In the genomic region with DNA sequence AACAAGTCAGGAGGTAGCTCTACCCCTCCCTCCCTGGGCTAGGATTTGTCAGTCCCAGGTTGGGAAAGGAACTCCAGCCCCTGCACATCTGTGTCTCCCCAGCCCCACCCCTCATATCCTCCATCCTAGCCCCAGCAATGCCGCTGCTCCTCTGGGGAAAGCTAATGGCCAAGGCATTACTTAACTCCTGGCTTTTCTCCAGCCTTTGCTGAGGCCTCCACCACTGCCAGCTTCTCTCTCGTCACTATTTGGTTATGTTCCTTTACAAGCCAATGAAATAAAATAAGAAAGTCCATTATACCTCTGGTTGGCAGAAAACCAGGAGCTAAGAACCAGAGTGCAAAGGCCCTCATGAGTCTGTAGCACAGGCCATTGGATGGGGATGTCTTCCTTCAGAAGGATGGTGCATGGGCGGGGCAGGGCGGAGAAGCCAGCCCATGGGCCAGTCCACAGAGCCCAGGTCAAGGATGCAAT, we compare ENCODE assay signal across 11 cellular contexts.
DNase-seq lines count a peak whose midpoint lies in the region; ATAC-seq lines count a peak whose summit lies in the region.
"Had no signal": no experiment of that assay in that cellular context is flagged by ENCODE, and none has a peak within 500 bp of the region (broad histone marks: within the 10 kb centered on the region; RNA-seq: fewer than 3 reads in every experiment).

No MANE protein-coding gene starts in this region.

- H3K9ac ChIP-seq in trophoblast cell (ENCODE audit: low read length): no peak overlapping the region

- WGBS in trophoblast cell (ENCODE audit: extremely low coverage, insufficient coverage, insufficient read length): no CpG with 5 or more reads among the region's 4 CpGs

- H3K9me3 ChIP-seq in trophoblast cell (ENCODE audit: insufficient read depth, low read depth, low read length): no peaks in the 10 kb centered on the region

- H3K23ac ChIP-seq in trophoblast cell (ENCODE audit: low read length): no peak overlapping the region

- H2AK5ac ChIP-seq in trophoblast cell (ENCODE audit: low read length): no peak overlapping the region

- H4K12ac ChIP-seq in trophoblast cell (ENCODE audit: low read depth, low read length): no peak overlapping the region

- no peak overlapping the region for H3K4me3 ChIP-seq in trophoblast cell (ENCODE audit: low read depth, low read length)

- no peak overlapping the region for H3K27ac Mint-ChIP-seq in activated T-helper 1 cell treated with anti-CD3 and anti-CD28 coated beads, Interleukin-12 subunit alpha, Interleukin-12 subunit beta, Interleukin-2, Interleukin-4 antibody, amounts not matched to agents 30 ng/mL and 10 ng/mL and 1 ng/mL, durations not matched to agents 14 hours and 24 hours and 36 hours
- H3K27ac Mint-ChIP-seq: CD8-positive, alpha-beta T cell had no signal

- peaks cover 2 to 7% of the 10 kb centered on the region in 2 experiments for H3K4me1 ChIP-seq in trophoblast cell (ENCODE audit: control insufficient read depth in 1 of 2, insufficient read depth in 2 of 2, low read length in 2 of 2)

- H2BK5ac ChIP-seq in trophoblast cell (ENCODE audit: low read depth, low read length, poor library complexity): no peak overlapping the region

- no peaks in the 10 kb centered on the region for H3K36me3 Mint-ChIP-seq in activated T-helper 1 cell treated with anti-CD3 and anti-CD28 coated beads, Interleukin-12 subunit alpha, Interleukin-12 subunit beta, Interleukin-2, Interleukin-4 antibody, amounts not matched to agents 30 ng/mL and 10 ng/mL and 1 ng/mL, durations not matched to agents 14 hours and 24 hours and 36 hours (ENCODE audit: low read depth)

- peak; percentile 82 for DNase-seq in DMS79 treated with DMSO at 0.1 percent for 48 hours (lab: John Stamatoyannopoulos, UW)
- peak; percentile 91 for DNase-seq in NCI-H69 (lab: John Stamatoyannopoulos, UW)
- peak; percentile 59 for DNase-seq in fibroblast of peridontal ligament (ENCODE audit: extremely low read depth)
- no peak for DNase-seq in trophoblast cell
- no peak for DNase-seq in DMS153 (lab: John Stamatoyannopoulos, UW)
- no peak for DNase-seq in activated T-helper 1 cell treated with anti-CD3 and anti-CD28 coated beads, Interleukin-12 subunit alpha, Interleukin-12 subunit beta, Interleukin-2, Interleukin-4 antibody, amounts not matched to agents 30 ng/mL and 10 ng/mL and 1 ng/mL, durations not matched to agents 14 hours and 24 hours and 36 hours (ENCODE audit: low spot score)
- no peak for DNase-seq in activated CD4-positive, CD25-positive, alpha-beta regulatory T cell (lab: John Stamatoyannopoulos, UW)
- DNase-seq: CD8-positive, alpha-beta T cell; GOT3; NCI-H2227 treated with DMSO at 0.1 percent for 48 hours had no signal

- H2AFZ ChIP-seq in trophoblast cell (ENCODE audit: insufficient read depth, low read length, poor library complexity): no peak overlapping the region

- no peak overlapping the region for H3K4me3 Mint-ChIP-seq in activated T-helper 1 cell treated with anti-CD3 and anti-CD28 coated beads, Interleukin-12 subunit alpha, Interleukin-12 subunit beta, Interleukin-2, Interleukin-4 antibody, amounts not matched to agents 30 ng/mL and 10 ng/mL and 1 ng/mL, durations not matched to agents 14 hours and 24 hours and 36 hours
- H3K4me3 Mint-ChIP-seq: CD8-positive, alpha-beta T cell had no signal

- no peak overlapping the region for H3K4me2 ChIP-seq in trophoblast cell (ENCODE audit: low read length)

- H2BK12ac ChIP-seq in trophoblast cell (ENCODE audit: low read length): no peak overlapping the region

- peaks cover 0 to 5% of the 10 kb centered on the region in 2 experiments for H3K36me3 ChIP-seq in trophoblast cell (ENCODE audit: control insufficient read depth in 1 of 2, insufficient read depth in 2 of 2, low read length in 2 of 2)

- H3K27ac ChIP-seq in trophoblast cell (ENCODE audit: low read depth, low read length): no peak overlapping the region

- intact Hi-C loops in activated T-helper 1 cell treated with anti-CD3 and anti-CD28 coated beads, Interleukin-12 subunit alpha, Interleukin-12 subunit beta, Interleukin-2, Interleukin-4 antibody, amounts not matched to agents 30 ng/mL and 10 ng/mL and 1 ng/mL, durations not matched to agents 14 hours and 24 hours and 36 hours (cut with micrococcal nuclease): no loop called here

- no peaks in the 10 kb centered on the region for H3K27me3 Mint-ChIP-seq in activated T-helper 1 cell treated with anti-CD3 and anti-CD28 coated beads, Interleukin-12 subunit alpha, Interleukin-12 subunit beta, Interleukin-2, Interleukin-4 antibody, amounts not matched to agents 30 ng/mL and 10 ng/mL and 1 ng/mL, durations not matched to agents 14 hours and 24 hours and 36 hours (ENCODE audit: insufficient read depth)

- no peaks in the 10 kb centered on the region for H3K27me3 ChIP-seq in trophoblast cell (ENCODE audit: insufficient read depth, low read length)

- H3K9me3 Mint-ChIP-seq in activated T-helper 1 cell treated with anti-CD3 and anti-CD28 coated beads, Interleukin-12 subunit alpha, Interleukin-12 subunit beta, Interleukin-2, Interleukin-4 antibody, amounts not matched to agents 30 ng/mL and 10 ng/mL and 1 ng/mL, durations not matched to agents 14 hours and 24 hours and 36 hours: no peaks in the 10 kb centered on the region
- H3K9me3 Mint-ChIP-seq: CD8-positive, alpha-beta T cell had no signal

- no peak overlapping the region for H4K8ac ChIP-seq in trophoblast cell (ENCODE audit: low read depth, low read length)

- H3K4ac ChIP-seq in trophoblast cell (ENCODE audit: low read depth, low read length): no peak overlapping the region

- no peak for ATAC-seq in HG03378 (IDR thresholded peaks at IDR 0.05; ENCODE audit: unreplicated experiment)
- ATAC-seq: CD8-positive, alpha-beta T cell had no signal

- H3K4me1 Mint-ChIP-seq in activated T-helper 1 cell treated with anti-CD3 and anti-CD28 coated beads, Interleukin-12 subunit alpha, Interleukin-12 subunit beta, Interleukin-2, Interleukin-4 antibody, amounts not matched to agents 30 ng/mL and 10 ng/mL and 1 ng/mL, durations not matched to agents 14 hours and 24 hours and 36 hours (ENCODE audit: low read depth): no peaks in the 10 kb centered on the region

- no peak overlapping the region for H2BK120ac ChIP-seq in trophoblast cell (ENCODE audit: insufficient read depth, low read length, poor library complexity)

- H4K91ac ChIP-seq in trophoblast cell (ENCODE audit: low read depth, low read length): no peak overlapping the region

- no peaks in the 10 kb centered on the region for H3K79me2 ChIP-seq in trophoblast cell (ENCODE audit: control insufficient read depth, insufficient read depth, low read length, poor library complexity)

- no peak overlapping the region for H3K14ac ChIP-seq in trophoblast cell (ENCODE audit: low read length)

- peak overlapping the region; percentile 22 for H3K18ac ChIP-seq in trophoblast cell (ENCODE audit: low read length)

- H3K79me1 ChIP-seq in trophoblast cell (ENCODE audit: low read length): peaks cover 3% of the 10 kb centered on the region

Comparison
In these comparisons a context has a peak if more than half of its experiments do, and no peak if none do; other contexts are left out.
1. DNase-seq: peak in DMS79 treated with DMSO at 0.1 percent for 48 hours (single experiment), NCI-H69 (single experiment) and fibroblast of peridontal ligament (single experiment); none in trophoblast cell (0 of 2), DMS153 (single experiment), activated T-helper 1 cell treated with anti-CD3 and anti-CD28 coated beads, Interleukin-12 subunit alpha, Interleukin-12 subunit beta, Interleukin-2, Interleukin-4 antibody, amounts not matched to agents 30 ng/mL and 10 ng/mL and 1 ng/mL, durations not matched to agents 14 hours and 24 hours and 36 hours (single experiment) and activated CD4-positive, CD25-positive, alpha-beta regulatory T cell (0 of 4).